ENCODE assay signal across 8 cellular contexts in the genomic region with DNA sequence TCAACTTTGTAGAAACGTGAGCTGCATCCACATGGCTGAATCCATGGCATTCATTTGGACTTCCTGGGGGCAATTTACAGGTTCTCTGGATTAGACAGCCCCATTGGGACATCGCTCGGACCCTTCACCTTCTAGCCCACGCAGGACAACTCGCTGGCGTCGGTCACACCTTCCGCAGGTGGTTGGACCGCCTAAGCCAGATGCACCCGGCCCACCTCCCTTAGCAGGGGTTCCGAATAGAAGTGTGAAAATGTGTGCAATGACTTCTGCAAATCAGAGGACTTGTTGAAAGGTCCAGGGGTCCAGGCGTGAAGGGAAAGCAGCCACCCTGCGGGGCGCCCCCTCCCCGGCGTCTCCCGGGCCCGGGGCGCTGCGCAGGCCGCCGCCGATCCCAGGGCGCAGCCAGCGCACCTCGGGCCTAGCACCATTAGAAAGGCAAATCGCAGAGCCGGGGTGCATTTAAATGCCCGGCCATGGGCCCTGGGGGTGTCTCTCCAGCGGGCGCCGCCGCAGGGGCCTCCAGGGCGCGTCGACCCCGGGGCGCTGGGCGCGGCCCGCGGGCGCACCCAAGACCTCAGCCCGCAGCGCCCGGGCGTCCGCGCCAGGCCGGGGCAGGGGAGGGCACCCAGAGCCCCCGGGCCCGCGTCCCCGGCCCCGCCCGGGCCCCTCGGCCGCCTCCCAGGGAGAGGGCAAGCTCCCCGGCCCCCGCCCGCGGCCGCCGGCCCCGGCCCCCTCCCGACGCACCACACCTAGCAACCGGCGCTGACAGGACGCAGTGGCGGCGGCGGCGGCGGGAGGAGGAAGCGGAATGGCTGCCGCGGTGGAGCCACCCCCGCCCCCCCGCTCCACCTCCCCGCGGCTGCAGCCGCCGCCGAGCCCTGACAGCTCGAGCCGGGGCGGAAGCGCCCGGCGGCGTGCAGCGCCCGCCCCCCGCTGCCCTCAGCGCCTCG. TPM values are rescaled to one million over a fixed set of nuclear protein-coding genes. Genes with fewer than 3 reads are reported as not detected.
DNase-seq lines count a peak whose midpoint lies in the region; ATAC-seq lines count a peak whose summit lies in the region.

No MANE protein-coding gene starts in this region.

- no peak overlapping the region for H2BK5ac ChIP-seq in mesenchymal stem cell (ENCODE audit: low read depth, low read length, poor library complexity, severe bottlenecking)

- H3K4me1 Mint-ChIP-seq in activated CD4-positive, alpha-beta memory T cell treated with anti-CD3 and anti-CD28 coated beads for 36 hours (ENCODE audit: low read depth), result peaks cover 32% of the 10 kb centered on the region

- intact Hi-C loops in activated CD4-positive, alpha-beta memory T cell treated with anti-CD3 and anti-CD28 coated beads for 36 hours (cut with micrococcal nuclease), result loop anchor here (1.0 to 5.0 kb wide), 3 partner anchors 24 to 59 kb away; no protein-coding TSS in a partner anchor

- H3K79me1 ChIP-seq in mesenchymal stem cell (replicated peaks; ENCODE audit: low read length, poor library complexity, severe bottlenecking), result peaks cover 7% of the 10 kb centered on the region

- ATAC-seq in HG02938 (IDR thresholded peaks at IDR 0.05; ENCODE audit: unreplicated experiment), result peak; percentile 58

- H3K9me3 ChIP-seq in mesenchymal stem cell (ENCODE audit: control insufficient read depth, low read length), result no peaks in the 10 kb centered on the region

- peak overlapping the region in 1 of 2 experiments; percentile 55 for H2BK12ac ChIP-seq in mesenchymal stem cell (ENCODE audit: low read length in 2 of 2)

- H3K27ac ChIP-seq in mesenchymal stem cell (ENCODE audit: low read length, poor library complexity, severe bottlenecking), result peak overlapping the region; percentile 30

- H2AK5ac ChIP-seq in mesenchymal stem cell (ENCODE audit: low read length, severe bottlenecking), result no peak overlapping the region

- H4K91ac ChIP-seq in mesenchymal stem cell (ENCODE audit: low read length), result peak overlapping the region; percentile 29

- no peaks in the 10 kb centered on the region for H3K36me3 ChIP-seq in mesenchymal stem cell (ENCODE audit: control insufficient read depth in 1 of 2, insufficient read depth in 2 of 2, low read depth in 1 of 2, low read length in 2 of 2)

- peak overlapping the region; percentile 68 to 80 for H3K4me3 ChIP-seq in mesenchymal stem cell (ENCODE audit: insufficient read depth in 1 of 2, low read depth in 1 of 2, low read length in 2 of 2)

- peak; percentile 66 to 84 for DNase-seq in NCI-H2081 (lab: John Stamatoyannopoulos, UW)
- DNase-seq in NCI-H2081 treated with DMSO at 0.1 percent for 48 hours (lab: John Stamatoyannopoulos, UW), result no peak
- peak; percentile 76 for DNase-seq in NCI-H226
- peak; percentile 79 for DNase-seq in activated CD4-positive, alpha-beta memory T cell treated with anti-CD3 and anti-CD28 coated beads for 36 hours
- DNase-seq in effector CD8-positive, alpha-beta T cell (lab: John Stamatoyannopoulos, UW), result peak; percentile 34
- DNase-seq in mesenchymal stem cell, result peak; percentile 62
- peak; percentile 67 for DNase-seq in stimulated activated CD8-positive, alpha-beta memory T cell treated with anti-CD3 and anti-CD28 coated beads, Interleukin-12 subunit alpha, Interleukin-12 subunit beta, amount 100 ng/mL, for 4 hours (ENCODE audit: low read depth)

- H3K27me3 ChIP-seq in mesenchymal stem cell (ENCODE audit: control insufficient read depth in 1 of 2, insufficient read depth in 1 of 2, low read length in 2 of 2), result no peaks in the 10 kb centered on the region

- H3K27ac Mint-ChIP-seq in activated CD4-positive, alpha-beta memory T cell treated with anti-CD3 and anti-CD28 coated beads for 36 hours, result peak overlapping the region; percentile 26

- H3K4me2 ChIP-seq in mesenchymal stem cell (ENCODE audit: low read length, poor library complexity, severe bottlenecking), result peak overlapping the region; percentile 92

- no peaks in the 10 kb centered on the region for H3K9me3 Mint-ChIP-seq in activated CD4-positive, alpha-beta memory T cell treated with anti-CD3 and anti-CD28 coated beads for 36 hours

- H3K18ac ChIP-seq in mesenchymal stem cell (ENCODE audit: low read depth in 1 of 2, low read length in 2 of 2), result peak overlapping the region; percentile 88 to 91

- WGBS in mesenchymal stem cell, result 6% methylated on average over 35 of the region's 97 CpGs

- peak overlapping the region; percentile 78 to 92 for H3K14ac ChIP-seq in mesenchymal stem cell (ENCODE audit: low read length in 2 of 2)

- H4K8ac ChIP-seq in mesenchymal stem cell (ENCODE audit: low read length), result peak overlapping the region; percentile 35

- POLR2A ChIA-PET in activated CD4-positive, alpha-beta memory T cell treated with anti-CD3 and anti-CD28 coated beads for 36 hours (lab: Charles Lee), result interaction anchor here (0.6 kb wide), 1 partner anchor 67 kb away, joined by 4 read pairs; no protein-coding TSS in a partner anchor

- H3K9ac ChIP-seq in mesenchymal stem cell (ENCODE audit: low read length), result peak overlapping the region; percentile 80

- H2AFZ ChIP-seq in mesenchymal stem cell (ENCODE audit: low read depth, low read length), result no peak overlapping the region

- H3K23ac ChIP-seq in mesenchymal stem cell (ENCODE audit: low read length in 2 of 2), result peak overlapping the region in 1 of 2 experiments; percentile 83

- H2BK120ac ChIP-seq in mesenchymal stem cell (ENCODE audit: low read depth, low read length), result peak overlapping the region; percentile 96

- H2BK15ac ChIP-seq in mesenchymal stem cell (ENCODE audit: low read depth, poor library complexity, severe bottlenecking), result peak overlapping the region; percentile 87

- H3K4me1 ChIP-seq in mesenchymal stem cell (ENCODE audit: control insufficient read depth, insufficient read depth, low read depth, low read length), result peaks cover 16% of the 10 kb centered on the region

- H3K27me3 Mint-ChIP-seq in activated CD4-positive, alpha-beta memory T cell treated with anti-CD3 and anti-CD28 coated beads for 36 hours, result peaks cover 7% of the 10 kb centered on the region

- peak overlapping the region; percentile 70 for H3K4me3 Mint-ChIP-seq in activated CD4-positive, alpha-beta memory T cell treated with anti-CD3 and anti-CD28 coated beads for 36 hours

- peak overlapping the region; percentile 84 to 92 for H3K4ac ChIP-seq in mesenchymal stem cell (ENCODE audit: low read depth in 1 of 2, low read length in 2 of 2)

- no peaks in the 10 kb centered on the region for H3K36me3 Mint-ChIP-seq in activated CD4-positive, alpha-beta memory T cell treated with anti-CD3 and anti-CD28 coated beads for 36 hours

- CTCF ChIA-PET in activated CD4-positive, alpha-beta memory T cell treated with anti-CD3 and anti-CD28 coated beads for 36 hours (lab: Charles Lee), result interaction anchor here (0.7 to 1.3 kb wide), 2 partner anchors 118 to 300 kb away, joined by 3 to 4 read pairs; no protein-coding TSS in a partner anchor

RNA-seq across cellular contexts. Expression of a gene that starts 1.2 kb away (rescaled TPM):
- 1 to 10 TPM; 3.8 to 4.3 TPM for total RNA-seq in activated CD4-positive, alpha-beta memory T cell treated with anti-CD3 and anti-CD28 coated beads for 36 hours
- polyA plus RNA-seq in mesenchymal stem cell (2013, experiment 1 of 2), result 17.2 TPM
- 18.4 TPM for polyA plus RNA-seq in mesenchymal stem cell (2013, experiment 2 of 2)
